ENCODE assay signal across 17 cellular contexts in the genomic region with DNA sequence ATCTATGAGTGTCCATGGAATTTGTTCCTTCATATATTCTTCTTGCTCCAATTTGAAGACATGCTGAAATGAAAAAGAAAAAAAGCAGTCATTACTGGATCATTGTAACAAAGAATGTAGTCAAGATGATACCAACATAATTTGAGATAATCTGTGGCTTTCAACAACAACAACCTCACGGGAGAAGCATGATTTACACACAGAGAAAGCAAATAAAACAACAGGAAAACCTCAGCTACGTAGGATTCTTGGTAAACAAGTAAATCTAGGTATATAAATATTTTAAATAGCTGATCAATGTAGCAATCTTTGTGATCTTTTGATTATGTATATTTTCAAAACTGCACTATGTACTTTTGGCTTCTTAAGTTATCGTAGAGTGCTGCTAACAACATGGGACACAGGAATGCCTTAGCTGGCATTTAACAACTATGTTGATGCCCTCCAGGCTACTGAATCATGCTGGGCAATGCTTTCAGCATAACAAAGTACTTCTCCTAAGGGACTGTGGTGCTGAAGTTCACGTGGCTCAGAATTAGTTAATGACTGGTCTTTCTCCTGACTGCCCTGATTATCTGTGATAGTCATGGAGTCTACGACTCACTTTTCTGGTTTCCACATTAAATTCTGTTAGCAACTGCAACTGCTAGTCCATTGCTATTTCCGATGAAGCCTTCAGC.
DNase-seq lines count a peak whose midpoint lies in the region; ATAC-seq, FAIRE-seq and TF ChIP-seq lines count a peak whose summit lies in the region.
"Had no signal": no experiment of that assay in that cellular context is flagged by ENCODE, and none has a peak within 500 bp of the region (broad histone marks: within the 10 kb centered on the region; RNA-seq: fewer than 3 reads in every experiment).

No MANE protein-coding gene starts in this region.

- 79% methylated on average over 6 of the region's 6 CpGs for WGBS in prostate gland

- no peak overlapping the region for H3K4me3 Mint-ChIP-seq in mesothelial cell of epicardium
- H3K4me3 Mint-ChIP-seq: CD4-positive, alpha-beta memory T cell; IgD-negative memory B cell; neural crest cell had no signal

- H3K36me3 Mint-ChIP-seq in mesothelial cell of epicardium, result peaks cover 8% of the 10 kb centered on the region

- TF ChIP-seq CTCF in AG10803 (conservative IDR thresholded peaks at IDR 0.05; ENCODE audit: low read length) (no peak), bronchial epithelial cell (IDR thresholded peaks at IDR 0.05; ENCODE audit: insufficient read depth, low read length, severe bottlenecking) (no peak), prostate gland (IDR thresholded peaks at IDR 0.05) (no peak), mesothelial cell of epicardium (IDR thresholded peaks at IDR 0.05; ENCODE audit: unreplicated experiment) (no peak)

- intact Hi-C loops in prostate gland (cut with DNase I), result no loop called here

- peaks cover 15% of the 10 kb centered on the region for H3K4me1 Mint-ChIP-seq in mesothelial cell of epicardium
- H3K4me1 Mint-ChIP-seq: neural crest cell had no signal

- H3K36me3 ChIP-seq in bronchial epithelial cell (ENCODE audit: control insufficient read depth, insufficient read depth, low read length) (no peaks in the 10 kb centered on the region), prostate gland (no peaks in the 10 kb centered on the region)

- no peaks in the 10 kb centered on the region for H3K4me1 ChIP-seq in prostate gland (replicated peaks)

- H3K4me3 ChIP-seq in AG10803 (ENCODE audit: low read length) (no peak overlapping the region), bronchial epithelial cell (ENCODE audit: low read depth, low read length) (no peak overlapping the region), prostate gland (no peak overlapping the region)
- H3K4me3 ChIP-seq: coronary artery had no signal

- no peak for FAIRE-seq in bronchial epithelial cell (lab: Jason Lieb, UNC)

- no peak overlapping the region for H3K27ac ChIP-seq in prostate gland
- H3K27ac ChIP-seq: coronary artery had no signal

- no peak for ATAC-seq in GM21390 (IDR thresholded peaks at IDR 0.05; ENCODE audit: unreplicated experiment)

- H3K27me3 Mint-ChIP-seq in mesothelial cell of epicardium (ENCODE audit: low read depth), result no peaks in the 10 kb centered on the region
- H3K27me3 Mint-ChIP-seq: CD4-positive, alpha-beta memory T cell; IgD-negative memory B cell had no signal

- H3K9me3 ChIP-seq in prostate gland, result no peaks in the 10 kb centered on the region

- DNase-seq in AG10803 (ENCODE audit: low read depth), result peak; percentile 49
- DNase-seq in HT1080 (ENCODE audit: low read depth), result peak; percentile 3
- DNase-seq in bronchial epithelial cell (ENCODE audit: low read depth), result peak; percentile 82
- peak; percentile 68 for DNase-seq in iPS-NIHi7 (ENCODE audit: extremely low spot score)
- DNase-seq in prostate gland (ENCODE audit: low spot score), result no peak
- DNase-seq in mesothelial cell of epicardium (ENCODE audit: low spot score in 2 of 2, unreplicated experiment in 2 of 2), result no peak
- DNase-seq in NCI-H1930 (lab: John Stamatoyannopoulos, UW), result no peak
- DNase-seq: activated CD4-positive, CD25-positive, alpha-beta regulatory T cell; activated effector memory CD4-positive, alpha-beta T cell treated with anti-CD3 and anti-CD28 coated beads, Interleukin-2, amount 50 U/mL, for 16 hours; CD4-positive, alpha-beta memory T cell; hypothalamus; NCI-H2081 treated with DMSO at 0.1 percent for 48 hours; stimulated activated naive CD4-positive, alpha-beta T cell had no signal

- no peaks in the 10 kb centered on the region for H3K9me3 Mint-ChIP-seq in mesothelial cell of epicardium
- H3K9me3 Mint-ChIP-seq: CD4-positive, alpha-beta memory T cell; IgD-negative memory B cell; neural crest cell had no signal

- H3K27ac Mint-ChIP-seq in mesothelial cell of epicardium, result no peak overlapping the region
- H3K27ac Mint-ChIP-seq: IgD-negative memory B cell had no signal

- no peak for TF ChIP-seq POLR2A in prostate gland (IDR thresholded peaks at IDR 0.05)

- no peaks in the 10 kb centered on the region for H3K27me3 ChIP-seq in bronchial epithelial cell (ENCODE audit: control insufficient read depth, insufficient read depth, low read length)
- H3K27me3 ChIP-seq in prostate gland (replicated peaks; ENCODE audit: insufficient read depth), result no peaks in the 10 kb centered on the region

Comparison
In these comparisons a context has a peak if more than half of its experiments do, and no peak if none do; other contexts are left out.
1. DNase-seq: peak in AG10803 (single experiment), HT1080 (single experiment), bronchial epithelial cell (single experiment) and iPS-NIHi7 (single experiment); none in prostate gland (single experiment), mesothelial cell of epicardium (0 of 2) and NCI-H1930 (0 of 2).